ENCODE assay signal across 10 cellular contexts in genomic region chr7:44631458-44632115, GRCh38. TPM values are rescaled to one million over a fixed set of nuclear protein-coding genes. Genes with fewer than 3 reads are reported as not detected.
DNase-seq lines count a peak whose midpoint lies in the region; ATAC-seq and TF ChIP-seq lines count a peak whose summit lies in the region.
"Had no signal": no experiment of that assay in that cellular context is flagged by ENCODE, and none has a peak within 500 bp of the region (broad histone marks: within the 10 kb centered on the region; RNA-seq: fewer than 3 reads in every experiment).

No MANE protein-coding gene starts in this region.

- peaks cover 60% of the 10 kb centered on the region for H3K36me3 Mint-ChIP-seq in activated CD8-positive, alpha-beta T cell treated with anti-CD3 and anti-CD28 coated beads, Interleukin-2, amount 10 ng/mL, durations not matched to agents 7 days and 5 days (ENCODE audit: low read depth)

- WGBS in upper lobe of left lung, 2 donors: 38 to 40% methylated on average over 6 of the region's 6 CpGs

- H3K27ac ChIP-seq in left ventricle myocardium inferior (replicated peaks) (peak overlapping the region; percentile 86), upper lobe of left lung (peak overlapping the region; percentile 73 to 84 (median 81))

- H3K9me3 ChIP-seq in left ventricle myocardium inferior (replicated peaks) (no peaks in the 10 kb centered on the region), upper lobe of left lung (no peaks in the 10 kb centered on the region)
- H3K9me3 ChIP-seq: body of pancreas had no signal

- TF ChIP-seq EP300 in upper lobe of left lung (IDR thresholded peaks at IDR 0.05): no peak

- TF ChIP-seq POLR2A in upper lobe of left lung (IDR thresholded peaks at IDR 0.05): no peak

- TF ChIP-seq CTCF in left ventricle myocardium inferior (IDR thresholded peaks at IDR 0.05; ENCODE audit: borderline replicate concordance): no peak
- TF ChIP-seq CTCF in upper lobe of left lung (IDR thresholded peaks at IDR 0.05): no peak

- no peaks in the 10 kb centered on the region for H3K27me3 Mint-ChIP-seq in activated CD8-positive, alpha-beta T cell treated with anti-CD3 and anti-CD28 coated beads, Interleukin-2, amount 10 ng/mL, durations not matched to agents 7 days and 5 days (ENCODE audit: low read depth)

- peak overlapping the region; percentile 89 for H3K27ac Mint-ChIP-seq in activated CD8-positive, alpha-beta T cell treated with anti-CD3 and anti-CD28 coated beads, Interleukin-2, amount 10 ng/mL, durations not matched to agents 7 days and 5 days

- no peaks in the 10 kb centered on the region for H3K27me3 ChIP-seq in left ventricle myocardium inferior (ENCODE audit: low read depth)
- H3K27me3 ChIP-seq in upper lobe of left lung: no peaks in the 10 kb centered on the region
- H3K27me3 ChIP-seq: body of pancreas had no signal

- H3K4me3 ChIP-seq in left ventricle myocardium inferior (no peak overlapping the region), upper lobe of left lung (no peak overlapping the region)
- H3K4me3 ChIP-seq: body of pancreas had no signal

- peak overlapping the region; percentile 38 for H3K4me3 Mint-ChIP-seq in activated CD8-positive, alpha-beta T cell treated with anti-CD3 and anti-CD28 coated beads, Interleukin-2, amount 10 ng/mL, durations not matched to agents 7 days and 5 days

- peak; percentile 13 for ATAC-seq in activated CD8-positive, alpha-beta T cell treated with anti-CD3 and anti-CD28 coated beads, Interleukin-2, amount 10 ng/mL, durations not matched to agents 7 days and 5 days
- ATAC-seq in upper lobe of left lung (ENCODE audit: low FRiP score in 2 of 2): no peak
- ATAC-seq: body of pancreas had no signal

- CTCF ChIA-PET in activated CD8-positive, alpha-beta T cell treated with anti-CD3 and anti-CD28 coated beads, Interleukin-2, amount 10 ng/mL, durations not matched to agents 7 days and 5 days (lab: Charles Lee): interaction anchor here (0.9 to 2.0 kb wide), 6 partner anchors 9 to 226 kb away, joined by 3 to 8 read pairs (median 4); partner anchors contain the start of gene OGDH

- DNase-seq in left ventricle myocardium inferior (no peak), cardiac septum (ENCODE audit: low spot score) (no peak), left kidney (ENCODE audit: low read depth, low spot score) (peak; percentile 25), upper lobe of left lung (peak in 1 of 2 donors; percentile 58), hepatic stellate cell (ENCODE audit: low spot score) (no peak), NCI-H2171 (lab: John Stamatoyannopoulos, UW) (no peak)
- peak; percentile 48 for DNase-seq in activated CD8-positive, alpha-beta T cell treated with anti-CD3 and anti-CD28 coated beads, Interleukin-2, amount 10 ng/mL, durations not matched to agents 7 days and 5 days
- no peak for DNase-seq in stimulated activated CD4-positive, alpha-beta T cell treated with anti-CD3 and anti-CD28 coated beads, Interleukin-15, amount 100 ng/mL, for 24 hours
- DNase-seq: left cardiac atrium had no signal

- peaks cover 76% of the 10 kb centered on the region for H3K4me1 Mint-ChIP-seq in activated CD8-positive, alpha-beta T cell treated with anti-CD3 and anti-CD28 coated beads, Interleukin-2, amount 10 ng/mL, durations not matched to agents 7 days and 5 days (ENCODE audit: low read depth)

- peaks cover 97% of the 10 kb centered on the region for H3K4me1 ChIP-seq in left ventricle myocardium inferior
- H3K4me1 ChIP-seq in upper lobe of left lung: peaks cover 61 to 86% (median 82%) of the 10 kb centered on the region in 4 donors

- peaks cover 20% of the 10 kb centered on the region for H3K36me3 ChIP-seq in left ventricle myocardium inferior
- H3K36me3 ChIP-seq in upper lobe of left lung: peaks cover 0 to 14% (median 6%) of the 10 kb centered on the region in 4 donors

- intact Hi-C loops in left ventricle myocardium inferior (cut with micrococcal nuclease) (no loop called here), cardiac septum (cut with DNase I) (no loop called here)

- no peaks in the 10 kb centered on the region for H3K9me3 Mint-ChIP-seq in activated CD8-positive, alpha-beta T cell treated with anti-CD3 and anti-CD28 coated beads, Interleukin-2, amount 10 ng/mL, durations not matched to agents 7 days and 5 days (ENCODE audit: insufficient read depth)

- POLR2A ChIA-PET in activated CD8-positive, alpha-beta T cell treated with anti-CD3 and anti-CD28 coated beads, Interleukin-2, amount 10 ng/mL, durations not matched to agents 7 days and 5 days (lab: Charles Lee): interaction anchor here (0.7 to 2.1 kb wide), 7 partner anchors 8 to 254 kb away, joined by 3 to 16 read pairs (median 5); partner anchors contain the start of genes H2AZ2, OGDH and PURB

RNA-seq across cellular contexts. Expression of gene OGDH, which starts 25.2 kb away (rescaled TPM):
- total RNA-seq in left ventricle myocardium inferior (677 TPM), cardiac septum (406 TPM), upper lobe of left lung (100 to 1,000 TPM in 4 of 6 donors, 10 to 100 TPM in 2; 76.1 to 160 (median 134) TPM)
- total RNA-seq in activated CD8-positive, alpha-beta T cell treated with anti-CD3 and anti-CD28 coated beads, Interleukin-2, amount 10 ng/mL, durations not matched to agents 7 days and 5 days: 100 to 1,000 TPM; 113 to 114 TPM

RNA-seq across cellular contexts. Expression of gene TMED4, which starts 49.6 kb away (rescaled TPM):
- total RNA-seq in left ventricle myocardium inferior (61.9 TPM), cardiac septum (73.8 TPM), upper lobe of left lung (100 to 1,000 TPM in 4 of 6 donors, 10 to 100 TPM in 2; 78.8 to 205 (median 126) TPM)
- total RNA-seq in activated CD8-positive, alpha-beta T cell treated with anti-CD3 and anti-CD28 coated beads, Interleukin-2, amount 10 ng/mL, durations not matched to agents 7 days and 5 days: 10 to 100 TPM; 63.8 to 65.9 TPM

RNA-seq across cellular contexts. Expression of gene DDX56, which starts 57.9 kb away (rescaled TPM):
- total RNA-seq in left ventricle myocardium inferior (27.1 TPM), cardiac septum (25.9 TPM), upper lobe of left lung (100 to 1,000 TPM in 1 of 6 donors, 10 to 100 TPM in 5; 37.6 to 105 (median 57.0) TPM)
- total RNA-seq in activated CD8-positive, alpha-beta T cell treated with anti-CD3 and anti-CD28 coated beads, Interleukin-2, amount 10 ng/mL, durations not matched to agents 7 days and 5 days: 10 to 100 TPM; 83.6 to 86.5 TPM

Comparison
In these comparisons a context has a peak if more than half of its experiments do, and no peak if none do; other contexts are left out.
1. DNase-seq: peak in activated CD8-positive, alpha-beta T cell treated with anti-CD3 and anti-CD28 coated beads, Interleukin-2, amount 10 ng/mL, durations not matched to agents 7 days and 5 days (single experiment) and left kidney (single experiment); none in left ventricle myocardium inferior (single experiment), cardiac septum (single experiment), hepatic stellate cell (single experiment), NCI-H2171 (single experiment) and stimulated activated CD4-positive, alpha-beta T cell treated with anti-CD3 and anti-CD28 coated beads, Interleukin-15, amount 100 ng/mL, for 24 hours (single experiment).